ENCODE assay signal across 22 cellular contexts in genomic region chr3:194294199-194294887, GRCh38. TPM values are rescaled to one million over a fixed set of nuclear protein-coding genes. Genes with fewer than 3 reads are reported as not detected.
DNase-seq lines count a peak whose midpoint lies in the region; ATAC-seq and TF ChIP-seq lines count a peak whose summit lies in the region.
"Had no signal": no experiment of that assay in that cellular context is flagged by ENCODE, and none has a peak within 500 bp of the region (broad histone marks: within the 10 kb centered on the region; RNA-seq: fewer than 3 reads in every experiment).

No MANE protein-coding gene starts in this region.

- H3K9ac ChIP-seq in SK-N-SH (no peak overlapping the region), NT2/D1 (ENCODE audit: insufficient read length, low read depth) (no peak overlapping the region)

- no peaks in the 10 kb centered on the region for H4K20me1 ChIP-seq in SK-N-SH (ENCODE audit: insufficient read depth)

- TF ChIP-seq RAD21 in SK-N-SH (IDR thresholded peaks at IDR 0.05; ENCODE audit: low read length): no peak

- H3K27ac ChIP-seq in SK-N-SH (ENCODE audit: low read depth in 2 of 2, low read length in 1 of 2) (no peak overlapping the region), thyroid gland (peak overlapping the region; percentile 40 to 73 (median 43))

- no peaks in the 10 kb centered on the region for H3K9me3 ChIP-seq in SK-N-SH
- peaks cover 13% of the 10 kb centered on the region for H3K9me3 ChIP-seq in NT2/D1 (ENCODE audit: insufficient read depth, low read length)
- no peaks in the 10 kb centered on the region for H3K9me3 ChIP-seq in thyroid gland
- H3K9me3 ChIP-seq: A549 had no signal

- CTCF ChIA-PET in SK-N-SH (lab: Yijun Ruan, JAX): interaction anchor here (0.6 to 2.5 kb wide), 4 partner anchors 8 to 30 kb away, joined by 3 to 13 read pairs (median 3); no protein-coding TSS in a partner anchor

- TF ChIP-seq POLR2A in thyroid gland (IDR thresholded peaks at IDR 0.05): no peak

- no peak for TF ChIP-seq CTCF in SK-N-SH (IDR thresholded peaks at IDR 0.05)
- no peak for TF ChIP-seq CTCF in thyroid gland (IDR thresholded peaks at IDR 0.05)

- DNase-seq in SK-N-SH (peak; percentile 47), NT2/D1 (ENCODE audit: low read depth, low spot score) (peak; percentile 57), iPS-NIHi11 (ENCODE audit: low spot score) (peak; percentile 38), thyroid gland (peak in 1 of 2 donors; percentile 9), KG1 (lab: John Stamatoyannopoulos, UW) (no peak)
- DNase-seq in NK-92 treated with Interleukin-12 subunit alpha and Interleukin-12 subunit beta, amount 100 ng/mL, for 24 hours (lab: John Stamatoyannopoulos, UW): no peak
- DNase-seq: amygdala; DMS79; foreskin fibroblast; left ventricle myocardium superior; stimulated activated naive CD4-positive, alpha-beta T cell treated with Interleukin-2 at 50 U/mL for 16 hours; T-helper 2 cell had no signal

- H3K36me3 ChIP-seq in SK-N-SH (replicated peaks in 1 of 2; ENCODE audit: control insufficient read depth in 1 of 2, insufficient read depth in 2 of 2, low read length in 1 of 2): no peaks in the 10 kb centered on the region
- no peaks in the 10 kb centered on the region for H3K36me3 ChIP-seq in NT2/D1 (ENCODE audit: insufficient read depth, insufficient read length, low read length)
- H3K36me3 ChIP-seq in thyroid gland: no peaks in the 10 kb centered on the region

- no peak overlapping the region for H2AFZ ChIP-seq in SK-N-SH (ENCODE audit: low read depth)

- no peaks in the 10 kb centered on the region for H3K9me2 ChIP-seq in SK-N-SH

- WGBS in SK-N-SH (ENCODE audit: low lambda C conversion rate): 87% methylated on average over 8 of the region's 9 CpGs
- whole genome bisulfite sequencing in thyroid gland, 2 donors: 92 to 93% methylated on average over 9 of the region's 9 CpGs

- POLR2A ChIA-PET in SK-N-SH (lab: Yijun Ruan, JAX): no interaction called here

- H3F3A ChIP-seq in SK-N-SH (replicated peaks; ENCODE audit: insufficient read depth): no peaks in the 10 kb centered on the region

- ATAC-seq in SK-N-SH treated with all-trans-retinoic acid at 6 μM for 48 hours: no peak; the same call in 2 of the 3 replicates
- ATAC-seq in HG03571 (IDR thresholded peaks at IDR 0.05; ENCODE audit: unreplicated experiment): no peak
- ATAC-seq: A549, left ventricle myocardium superior, Right ventricle myocardium inferior had no signal

- H3K4me1 ChIP-seq in SK-N-SH (ENCODE audit: control insufficient read depth in 1 of 2, insufficient read depth in 2 of 2, low read depth in 1 of 2, low read length in 1 of 2): peaks cover 0 to 18% of the 10 kb centered on the region in 2 experiments; a peak in 2 of 4 replicates
- peaks cover 15% of the 10 kb centered on the region for H3K4me1 ChIP-seq in NT2/D1 (ENCODE audit: insufficient read depth, insufficient read length)
- H3K4me1 ChIP-seq in thyroid gland: peaks cover 26 to 52% of the 10 kb centered on the region in 2 donors

- no peaks in the 10 kb centered on the region for H3K27me3 ChIP-seq in SK-N-SH (ENCODE audit: insufficient read depth)
- H3K27me3 ChIP-seq in NT2/D1 (ENCODE audit: insufficient read depth, insufficient read length): no peaks in the 10 kb centered on the region
- no peaks in the 10 kb centered on the region for H3K27me3 ChIP-seq in thyroid gland

- intact Hi-C loops in thyroid gland (cut with DNase I): no loop called here

- H3K4me2 ChIP-seq in SK-N-SH: no peak overlapping the region
- H3K4me2 ChIP-seq: A549 had no signal

- no peak for TF ChIP-seq EP300 in SK-N-SH (IDR thresholded peaks at IDR 0.05; ENCODE audit: borderline replicate concordance in 1 of 2, low read depth in 1 of 2, low read length in 1 of 2)

- H3K4me3 ChIP-seq in SK-N-SH (ENCODE audit: low read depth in 2 of 2, low read length in 1 of 2): no peak overlapping the region
- H3K4me3 ChIP-seq in NT2/D1 (ENCODE audit: insufficient read length, low read depth): no peak overlapping the region
- H3K4me3 ChIP-seq in thyroid gland (replicated peaks in 1 of 3): no peak overlapping the region
- H3K4me3 ChIP-seq: A549 had no signal

- no peaks in the 10 kb centered on the region for H3K79me2 ChIP-seq in SK-N-SH (ENCODE audit: insufficient read depth)

TF ChIP-seq in SK-N-SH, 30 proteins besides CTCF, POLR2A, EP300 and RAD21:
- TF ChIP-seq USF2 (IDR thresholded peaks at IDR 0.05; ENCODE audit: borderline replicate concordance, low read depth, low read length): no peak
- no peak for TF ChIP-seq GATA2 (CRISPR knock-in tag; IDR thresholded peaks at IDR 0.05)

TF ChIP-seq in SK-N-SH treated with all-trans-retinoic acid at 6 μM for 48 hours, 23 proteins besides CTCF, POLR2A, EP300 and RAD21:
- no peak for TF ChIP-seq ZNF565 (CRISPR knock-in tag; conservative IDR thresholded peaks at IDR 0.05; ENCODE audit: low read depth)

RNA-seq across cellular contexts. Expression of gene CPN2, which starts 56.8 kb away (rescaled TPM):
- polyA plus RNA-seq in SK-N-SH (2012; rRNA removed): not detected in 2 replicates
- polyA plus RNA-seq in SK-N-SH (2012; cell fraction: cytosol; rRNA removed): not detected in 2 replicates
- polyA plus RNA-seq in SK-N-SH (2012; cell fraction: nucleus; rRNA removed): not detected in 2 replicates
- total RNA-seq in thyroid gland: not detected
- total RNA-seq: activated CD8-positive, alpha-beta memory T cell treated with anti-CD3 and anti-CD28 coated beads for 36 hours; activated T-helper 2 cell treated with anti-CD3 and anti-CD28 coated beads, Interferon-gamma antibody, Interleukin-2, Interleukin-4, amounts not matched to agents 10 μg/mL and 5 μg/mL and 100 μg/mL, durations not matched to agents 14 hours and 24 hours and 36 hours; cerebellum; endothelial cell of umbilical vein; progenitor cell of endocrine pancreas; urinary bladder had no signal
- polyA plus RNA-seq: A549, endothelial cell of umbilical vein had no signal

Comparison
In these comparisons a context has a peak if more than half of its experiments do, and no peak if none do; other contexts are left out.
1. DNase-seq: peak in SK-N-SH (single experiment), NT2/D1 (single experiment) and iPS-NIHi11 (single experiment); none in NK-92 treated with Interleukin-12 subunit alpha and Interleukin-12 subunit beta, amount 100 ng/mL, for 24 hours (single experiment) and KG1 (single experiment).
2. H3K27ac ChIP-seq: peak in thyroid gland (3 of 3); none in SK-N-SH (0 of 2).